Comparison of ENCODE assay signal across 9 cellular contexts in genomic region chr12:120242971-120243699, GRCh38. TPM values are rescaled to one million over a fixed set of nuclear protein-coding genes. Genes with fewer than 3 reads are reported as not detected.
DNase-seq lines count a peak whose midpoint lies in the region; ATAC-seq and TF ChIP-seq lines count a peak whose summit lies in the region.
"Had no signal": no experiment of that assay in that cellular context is flagged by ENCODE, and none has a peak within 500 bp of the region (broad histone marks: within the 10 kb centered on the region; RNA-seq: fewer than 3 reads in every experiment).

No MANE protein-coding gene starts in this region.

- no peaks in the 10 kb centered on the region; the same call in 1 of the 2 replicates for H3K4me1 ChIP-seq in HAP-1

- in situ Hi-C loops in HAP-1 (cut with MboI; ENCODE audit: low sequenced_read_pairs): no loop called here

- ATAC-seq in central memory CD8-positive, alpha-beta T cell (replicated peaks; ENCODE audit: extremely low read depth, poor library complexity, severe bottlenecking): no peak
- ATAC-seq in natural killer cell: no peak
- ATAC-seq in activated CD8-positive, alpha-beta memory T cell treated with anti-CD3 and anti-CD28 coated beads, Interleukin-2, amount 10 ng/mL, durations not matched to agents 7 days and 5 days: no peak

- peak overlapping the region; percentile 38 for H3K4me3 Mint-ChIP-seq in central memory CD8-positive, alpha-beta T cell
- peak overlapping the region; percentile 65 for H3K4me3 Mint-ChIP-seq in natural killer cell
- no peak overlapping the region for H3K4me3 Mint-ChIP-seq in activated CD8-positive, alpha-beta memory T cell treated with anti-CD3 and anti-CD28 coated beads, Interleukin-2, amount 10 ng/mL, durations not matched to agents 7 days and 5 days
- H3K4me3 Mint-ChIP-seq: CD14-positive monocyte had no signal

- H3K27me3 Mint-ChIP-seq in central memory CD8-positive, alpha-beta T cell: no peaks in the 10 kb centered on the region
- no peaks in the 10 kb centered on the region for H3K27me3 Mint-ChIP-seq in natural killer cell (ENCODE audit: low read depth in 2 of 2)
- H3K27me3 Mint-ChIP-seq in activated CD8-positive, alpha-beta memory T cell treated with anti-CD3 and anti-CD28 coated beads, Interleukin-2, amount 10 ng/mL, durations not matched to agents 7 days and 5 days: no peaks in the 10 kb centered on the region

- H3K4me1 Mint-ChIP-seq in central memory CD8-positive, alpha-beta T cell: peaks cover 61% of the 10 kb centered on the region
- H3K4me1 Mint-ChIP-seq in natural killer cell: peaks cover 72 to 80% of the 10 kb centered on the region in 2 donors
- peaks cover 37% of the 10 kb centered on the region for H3K4me1 Mint-ChIP-seq in activated CD8-positive, alpha-beta memory T cell treated with anti-CD3 and anti-CD28 coated beads, Interleukin-2, amount 10 ng/mL, durations not matched to agents 7 days and 5 days

- DNase-seq in HAP-1 (ENCODE audit: low spot score in 2 of 2): peak; percentile 41 to 55
- no peak for DNase-seq in central memory CD8-positive, alpha-beta T cell (ENCODE audit: low spot score in 2 of 2)
- DNase-seq in natural killer cell: no peak
- DNase-seq in activated CD8-positive, alpha-beta memory T cell treated with anti-CD3 and anti-CD28 coated beads, Interleukin-2, amount 10 ng/mL, durations not matched to agents 7 days and 5 days: no peak
- DNase-seq in NCI-H510A (lab: John Stamatoyannopoulos, UW): no peak
- no peak for DNase-seq in GDM1 (lab: John Stamatoyannopoulos, UW)
- DNase-seq: NCI-H446 treated with DMSO at 0.1 percent for 48 hours, SHP77 treated with DMSO at 0.1 percent for 48 hours had no signal

- H3K9me3 ChIP-seq in HAP-1: no peaks in the 10 kb centered on the region

- no peaks in the 10 kb centered on the region for H3K9me3 Mint-ChIP-seq in central memory CD8-positive, alpha-beta T cell
- H3K9me3 Mint-ChIP-seq in natural killer cell: no peaks in the 10 kb centered on the region
- no peaks in the 10 kb centered on the region for H3K9me3 Mint-ChIP-seq in activated CD8-positive, alpha-beta memory T cell treated with anti-CD3 and anti-CD28 coated beads, Interleukin-2, amount 10 ng/mL, durations not matched to agents 7 days and 5 days (ENCODE audit: low read depth)

- no peak overlapping the region for H3K4me3 ChIP-seq in HAP-1

- no peaks in the 10 kb centered on the region for H3K27me3 ChIP-seq in HAP-1 (ENCODE audit: low read depth)

- TF ChIP-seq CTCF in natural killer cell (IDR thresholded peaks at IDR 0.05): no peak

- no peaks in the 10 kb centered on the region for H3K36me3 ChIP-seq in HAP-1 (replicated peaks)

- H3K27ac Mint-ChIP-seq in central memory CD8-positive, alpha-beta T cell (ENCODE audit: low read depth): no peak overlapping the region
- H3K27ac Mint-ChIP-seq in natural killer cell: peak overlapping the region; percentile 67 to 77
- no peak overlapping the region for H3K27ac Mint-ChIP-seq in activated CD8-positive, alpha-beta memory T cell treated with anti-CD3 and anti-CD28 coated beads, Interleukin-2, amount 10 ng/mL, durations not matched to agents 7 days and 5 days

- peaks cover 14% of the 10 kb centered on the region for H3K36me3 Mint-ChIP-seq in central memory CD8-positive, alpha-beta T cell (ENCODE audit: insufficient read depth)
- no peaks in the 10 kb centered on the region for H3K36me3 Mint-ChIP-seq in natural killer cell
- H3K36me3 Mint-ChIP-seq in activated CD8-positive, alpha-beta memory T cell treated with anti-CD3 and anti-CD28 coated beads, Interleukin-2, amount 10 ng/mL, durations not matched to agents 7 days and 5 days: peaks cover 18% of the 10 kb centered on the region

- CTCF ChIA-PET in activated CD8-positive, alpha-beta memory T cell treated with anti-CD3 and anti-CD28 coated beads, Interleukin-2, amount 10 ng/mL, durations not matched to agents 7 days and 5 days (lab: Charles Lee): interaction anchor here (0.6 to 0.9 kb wide), 4 partner anchors 11 to 42 kb away, joined by 3 to 4 read pairs (median 4); partner anchors contain the start of gene RPLP0

- intact Hi-C loops in natural killer cell (cut with micrococcal nuclease): no loop called here

RNA-seq across cellular contexts. Expression of gene PXN, which starts 22.4 kb away (rescaled TPM):
- 100 to 1,000 TPM; 436 to 504 (median 478) TPM for total RNA-seq in natural killer cell
- 100 to 1,000 TPM in 1 of 2 experiments, 10 to 100 TPM in 1; 69.3 to 146 TPM for total RNA-seq in activated CD8-positive, alpha-beta memory T cell treated with anti-CD3 and anti-CD28 coated beads, Interleukin-2, amount 10 ng/mL, durations not matched to agents 7 days and 5 days

RNA-seq across cellular contexts. Expression of gene RPLP0, which starts 42.2 kb away (rescaled TPM):
- total RNA-seq in natural killer cell: 100 to 1,000 TPM; 587 to 791 (median 689) TPM
- total RNA-seq in activated CD8-positive, alpha-beta memory T cell treated with anti-CD3 and anti-CD28 coated beads, Interleukin-2, amount 10 ng/mL, durations not matched to agents 7 days and 5 days: 1,000 to 10,000 TPM; 1,755 to 2,356 TPM

RNA-seq across cellular contexts. Expression of gene RNU4-2, which starts 48.6 kb away (rescaled TPM):
- over 10,000 TPM; 12,095 to 13,816 (median 12,822) TPM for total RNA-seq in natural killer cell
- 1,000 to 10,000 TPM in 1 of 2 experiments, 100 to 1,000 TPM in 1; 953 to 3,569 TPM for total RNA-seq in activated CD8-positive, alpha-beta memory T cell treated with anti-CD3 and anti-CD28 coated beads, Interleukin-2, amount 10 ng/mL, durations not matched to agents 7 days and 5 days

RNA-seq across cellular contexts. Expression of gene GCN1, which starts 48.6 kb away (rescaled TPM):
- total RNA-seq in natural killer cell: 100 to 1,000 TPM; 119 to 141 (median 120) TPM
- total RNA-seq in activated CD8-positive, alpha-beta memory T cell treated with anti-CD3 and anti-CD28 coated beads, Interleukin-2, amount 10 ng/mL, durations not matched to agents 7 days and 5 days: 100 to 1,000 TPM; 126 to 151 TPM

RNA-seq across cellular contexts. Expression of gene RNU4-1, which starts 49.9 kb away (rescaled TPM):
- total RNA-seq in natural killer cell: 1,000 to 10,000 TPM in 2 of 3 donors, 100 to 1,000 TPM in 1; 768 to 1,610 (median 1,101) TPM
- total RNA-seq in activated CD8-positive, alpha-beta memory T cell treated with anti-CD3 and anti-CD28 coated beads, Interleukin-2, amount 10 ng/mL, durations not matched to agents 7 days and 5 days: 1,000 to 10,000 TPM in 1 of 2 experiments, 100 to 1,000 TPM in 1; 780 to 2,122 TPM

Comparison
In these comparisons a context has a peak if more than half of its experiments do, and no peak if none do; other contexts are left out.
1. DNase-seq: peak in HAP-1 (2 of 2); none in central memory CD8-positive, alpha-beta T cell (0 of 2), natural killer cell (single experiment), activated CD8-positive, alpha-beta memory T cell treated with anti-CD3 and anti-CD28 coated beads, Interleukin-2, amount 10 ng/mL, durations not matched to agents 7 days and 5 days (single experiment), NCI-H510A (single experiment) and GDM1 (single experiment).
2. H3K27ac Mint-ChIP-seq: peak in natural killer cell (2 of 2); none in central memory CD8-positive, alpha-beta T cell (single experiment) and activated CD8-positive, alpha-beta memory T cell treated with anti-CD3 and anti-CD28 coated beads, Interleukin-2, amount 10 ng/mL, durations not matched to agents 7 days and 5 days (single experiment).